ENCODE assay signal across 23 cellular contexts in the genomic region with DNA sequence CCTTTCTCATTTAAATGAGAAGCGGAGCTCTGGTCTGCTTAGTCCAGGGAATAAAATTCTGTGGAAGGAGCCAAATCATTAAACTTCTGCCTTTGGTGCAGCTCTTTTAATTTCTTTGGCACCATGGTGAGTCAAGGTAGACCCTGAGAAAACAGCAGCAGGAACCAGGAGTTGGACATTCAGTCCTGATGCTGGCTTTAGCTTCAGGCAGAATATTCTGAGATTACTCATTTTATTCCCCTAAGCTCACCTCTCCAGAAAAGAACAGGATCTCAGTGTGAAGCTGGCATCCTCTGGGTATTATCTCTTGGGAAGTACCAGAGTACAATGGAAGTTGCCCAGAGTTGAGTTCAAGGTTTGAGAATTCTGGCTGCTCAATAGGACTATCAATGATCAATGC.
"Had no signal": no experiment of that assay in that cellular context is flagged by ENCODE, and none has a peak within 500 bp of the region (broad histone marks: within the 10 kb centered on the region; RNA-seq: fewer than 3 reads in every experiment).

No MANE protein-coding gene starts in this region.

- H3K4me1 Mint-ChIP-seq: endodermal cell, immature natural killer cell, memory B cell had no signal

- H3K36me3 Mint-ChIP-seq: memory B cell had no signal

- H3K27me3 ChIP-seq: colonic mucosa, gastroesophageal sphincter, heart left ventricle, hepatocyte, left lung had no signal

- H3K79me2 ChIP-seq: hepatocyte had no signal

- H3K27ac Mint-ChIP-seq: dendritic cell treated with granulocyte-macrophage colony-stimulating factor and Interleukin-4, amounts not matched to agents 40 ng/mL and 50 ng/mL, for 4 days; effector memory CD8-positive, alpha-beta T cell; endodermal cell; immature natural killer cell; memory B cell had no signal

- H3K27ac ChIP-seq: colonic mucosa, epithelial cell of prostate, foreskin keratinocyte, gastroesophageal sphincter, heart left ventricle, hepatocyte, left lung, lower lobe of right lung had no signal

- H2AFZ ChIP-seq: hepatocyte had no signal

- ATAC-seq: effector memory CD8-positive, alpha-beta T cell; esophagus mucosa; foreskin keratinocyte; gastroesophageal sphincter; heart left ventricle; left cardiac atrium; left lung; left ventricle myocardium superior; lower lobe of right lung had no signal

- H3K36me3 ChIP-seq: colonic mucosa, gastroesophageal sphincter, heart left ventricle, left lung, lower lobe of right lung had no signal

- H3K4me3 ChIP-seq: colonic mucosa, gastroesophageal sphincter, heart left ventricle, hepatocyte, left lung, lower lobe of right lung had no signal

- H3K4me2 ChIP-seq: hepatocyte had no signal

- H3K9me3 ChIP-seq: colonic mucosa had no signal

- DNase-seq: colonic mucosa; cortex of kidney; effector CD8-positive, alpha-beta T cell; effector memory CD8-positive, alpha-beta T cell; endodermal cell; erythroblast; heart left ventricle; hypothalamus; immature natural killer cell; islet precursor cell; left cardiac atrium; left lung; left ventricle myocardium superior; lower lobe of right lung; mesendoderm; midbrain had no signal

- H3K4me1 ChIP-seq: colonic mucosa, gastroesophageal sphincter, heart left ventricle, left lung, lower lobe of right lung had no signal

- H3K9me3 Mint-ChIP-seq: endodermal cell had no signal

- H3K4me3 Mint-ChIP-seq: dendritic cell treated with granulocyte-macrophage colony-stimulating factor and Interleukin-4, amounts not matched to agents 40 ng/mL and 50 ng/mL, for 4 days; effector memory CD8-positive, alpha-beta T cell; endodermal cell; immature natural killer cell; memory B cell had no signal

- H3K27me3 Mint-ChIP-seq: memory B cell had no signal
